In genomic region chr3:52890735-52891134, GRCh38 we compare ENCODE assay signal across 11 cellular contexts. TPM values are rescaled to one million over a fixed set of nuclear protein-coding genes. Genes with fewer than 3 reads are reported as not detected.
DNase-seq lines count a peak whose midpoint lies in the region; ATAC-seq and TF ChIP-seq lines count a peak whose summit lies in the region.
"Had no signal": no experiment of that assay in that cellular context is flagged by ENCODE, and none has a peak within 500 bp of the region (broad histone marks: within the 10 kb centered on the region; RNA-seq: fewer than 3 reads in every experiment).

No MANE protein-coding gene starts in this region.

- H3K4me3 Mint-ChIP-seq in activated T-cell treated with anti-CD3 and anti-CD28 coated beads, Interleukin-2, amount 50 U/mL, for 24 hours = peak overlapping the region; percentile 71
- H3K4me3 Mint-ChIP-seq in activated CD4-positive, alpha-beta memory T cell treated with anti-CD3 and anti-CD28 coated beads for 36 hours = no peak overlapping the region
- H3K4me3 Mint-ChIP-seq in stimulated activated naive CD8-positive, alpha-beta T cell treated with anti-CD3 and anti-CD28 coated beads, Interleukin-15, Interleukin-2, amounts not matched to agents 100 ng/mL and 50 ng/mL, for 24 hours = peak overlapping the region; percentile 47

- H3K36me3 Mint-ChIP-seq in activated T-cell treated with anti-CD3 and anti-CD28 coated beads, Interleukin-2, amount 50 U/mL, for 24 hours (ENCODE audit: low read depth) = peaks cover 40% of the 10 kb centered on the region
- peaks cover 6% of the 10 kb centered on the region for H3K36me3 Mint-ChIP-seq in activated CD4-positive, alpha-beta memory T cell treated with anti-CD3 and anti-CD28 coated beads for 36 hours
- peaks cover 31% of the 10 kb centered on the region for H3K36me3 Mint-ChIP-seq in stimulated activated naive CD8-positive, alpha-beta T cell treated with anti-CD3 and anti-CD28 coated beads, Interleukin-15, Interleukin-2, amounts not matched to agents 100 ng/mL and 50 ng/mL, for 24 hours (ENCODE audit: low read depth)

- POLR2A ChIA-PET in activated CD4-positive, alpha-beta memory T cell treated with anti-CD3 and anti-CD28 coated beads for 36 hours (lab: Charles Lee) = no interaction called here

- CTCF ChIA-PET in activated CD4-positive, alpha-beta memory T cell treated with anti-CD3 and anti-CD28 coated beads for 36 hours (lab: Charles Lee) = no interaction called here

- TF ChIP-seq CTCF in epithelial cell of esophagus (IDR thresholded peaks at IDR 0.05; ENCODE audit: insufficient read depth, low read depth, low read length, missing control alignments) = no peak

- peak overlapping the region; percentile 94 for H3K27ac Mint-ChIP-seq in activated T-cell treated with anti-CD3 and anti-CD28 coated beads, Interleukin-2, amount 50 U/mL, for 24 hours
- H3K27ac Mint-ChIP-seq in activated CD4-positive, alpha-beta memory T cell treated with anti-CD3 and anti-CD28 coated beads for 36 hours = peak overlapping the region; percentile 80
- peak overlapping the region; percentile 85 for H3K27ac Mint-ChIP-seq in stimulated activated naive CD8-positive, alpha-beta T cell treated with anti-CD3 and anti-CD28 coated beads, Interleukin-15, Interleukin-2, amounts not matched to agents 100 ng/mL and 50 ng/mL, for 24 hours

- ATAC-seq in GM18873 (IDR thresholded peaks at IDR 0.05; ENCODE audit: low FRiP score, unreplicated experiment) = no peak

- H3K4me1 Mint-ChIP-seq in activated T-cell treated with anti-CD3 and anti-CD28 coated beads, Interleukin-2, amount 50 U/mL, for 24 hours (ENCODE audit: low read depth) = peaks cover 65% of the 10 kb centered on the region
- peaks cover 60% of the 10 kb centered on the region for H3K4me1 Mint-ChIP-seq in activated CD4-positive, alpha-beta memory T cell treated with anti-CD3 and anti-CD28 coated beads for 36 hours (ENCODE audit: low read depth)
- peaks cover 64% of the 10 kb centered on the region for H3K4me1 Mint-ChIP-seq in stimulated activated naive CD8-positive, alpha-beta T cell treated with anti-CD3 and anti-CD28 coated beads, Interleukin-15, Interleukin-2, amounts not matched to agents 100 ng/mL and 50 ng/mL, for 24 hours (ENCODE audit: low read depth)

- no peak overlapping the region for H3K4me3 ChIP-seq in epithelial cell of esophagus (ENCODE audit: low read length)

- peak; percentile 57 for DNase-seq in activated T-cell treated with anti-CD3 and anti-CD28 coated beads, Interleukin-2, amount 50 U/mL, for 24 hours
- DNase-seq in activated T-cell treated with anti-CD3 and anti-CD28 coated beads for 4 hours = no peak
- peak; percentile 70 for DNase-seq in activated CD4-positive, alpha-beta memory T cell treated with anti-CD3 and anti-CD28 coated beads for 36 hours
- peak; percentile 46 for DNase-seq in epithelial cell of esophagus (ENCODE audit: low read depth)
- no peak for DNase-seq in NCI-H187 (lab: John Stamatoyannopoulos, UW)
- DNase-seq in NCI-H446 (lab: John Stamatoyannopoulos, UW) = no peak
- DNase-seq: amygdala, T1000 had no signal

- intact Hi-C loops in activated CD4-positive, alpha-beta memory T cell treated with anti-CD3 and anti-CD28 coated beads for 36 hours (cut with micrococcal nuclease) = loop anchor here (1.0 to 10.0 kb wide), 4 partner anchors 10 to 364 kb away; partner anchors contain the start of genes NT5DC2, TKT and UQCC5

- H3K27me3 Mint-ChIP-seq in activated T-cell treated with anti-CD3 and anti-CD28 coated beads, Interleukin-2, amount 50 U/mL, for 24 hours = no peaks in the 10 kb centered on the region
- H3K27me3 Mint-ChIP-seq in activated CD4-positive, alpha-beta memory T cell treated with anti-CD3 and anti-CD28 coated beads for 36 hours = no peaks in the 10 kb centered on the region
- H3K27me3 Mint-ChIP-seq in stimulated activated naive CD8-positive, alpha-beta T cell treated with anti-CD3 and anti-CD28 coated beads, Interleukin-15, Interleukin-2, amounts not matched to agents 100 ng/mL and 50 ng/mL, for 24 hours = no peaks in the 10 kb centered on the region

- H3K9me3 Mint-ChIP-seq in activated T-cell treated with anti-CD3 and anti-CD28 coated beads, Interleukin-2, amount 50 U/mL, for 24 hours = no peaks in the 10 kb centered on the region
- no peaks in the 10 kb centered on the region for H3K9me3 Mint-ChIP-seq in activated CD4-positive, alpha-beta memory T cell treated with anti-CD3 and anti-CD28 coated beads for 36 hours
- no peaks in the 10 kb centered on the region for H3K9me3 Mint-ChIP-seq in stimulated activated naive CD8-positive, alpha-beta T cell treated with anti-CD3 and anti-CD28 coated beads, Interleukin-15, Interleukin-2, amounts not matched to agents 100 ng/mL and 50 ng/mL, for 24 hours

RNA-seq across cellular contexts. Expression of gene STIMATE, which starts 6.6 kb away (rescaled TPM):
- 10 to 100 TPM; 13.0 to 18.3 TPM for total RNA-seq in activated CD4-positive, alpha-beta memory T cell treated with anti-CD3 and anti-CD28 coated beads for 36 hours

RNA-seq across cellular contexts. Expression of gene MUSTN1, which starts 55.9 kb away (rescaled TPM):
- 1 to 10 TPM in 1 of 2 experiments, not detected in 1; 1.1 TPM for total RNA-seq in activated CD4-positive, alpha-beta memory T cell treated with anti-CD3 and anti-CD28 coated beads for 36 hours
- total RNA-seq: renal cortical epithelial cell had no signal

Comparison
In these comparisons a context has a peak if more than half of its experiments do, and no peak if none do; other contexts are left out.
1. DNase-seq: peak in activated T-cell treated with anti-CD3 and anti-CD28 coated beads, Interleukin-2, amount 50 U/mL, for 24 hours (single experiment), activated CD4-positive, alpha-beta memory T cell treated with anti-CD3 and anti-CD28 coated beads for 36 hours (single experiment) and epithelial cell of esophagus (single experiment); none in activated T-cell treated with anti-CD3 and anti-CD28 coated beads for 4 hours (single experiment), NCI-H187 (0 of 2) and NCI-H446 (0 of 2).
2. Peak in every context shown above with its lines, with median percentiles within 50 percentile points of each other: H3K27ac Mint-ChIP-seq.